21 cellular contexts compared by ENCODE assay signal in the genomic region with DNA sequence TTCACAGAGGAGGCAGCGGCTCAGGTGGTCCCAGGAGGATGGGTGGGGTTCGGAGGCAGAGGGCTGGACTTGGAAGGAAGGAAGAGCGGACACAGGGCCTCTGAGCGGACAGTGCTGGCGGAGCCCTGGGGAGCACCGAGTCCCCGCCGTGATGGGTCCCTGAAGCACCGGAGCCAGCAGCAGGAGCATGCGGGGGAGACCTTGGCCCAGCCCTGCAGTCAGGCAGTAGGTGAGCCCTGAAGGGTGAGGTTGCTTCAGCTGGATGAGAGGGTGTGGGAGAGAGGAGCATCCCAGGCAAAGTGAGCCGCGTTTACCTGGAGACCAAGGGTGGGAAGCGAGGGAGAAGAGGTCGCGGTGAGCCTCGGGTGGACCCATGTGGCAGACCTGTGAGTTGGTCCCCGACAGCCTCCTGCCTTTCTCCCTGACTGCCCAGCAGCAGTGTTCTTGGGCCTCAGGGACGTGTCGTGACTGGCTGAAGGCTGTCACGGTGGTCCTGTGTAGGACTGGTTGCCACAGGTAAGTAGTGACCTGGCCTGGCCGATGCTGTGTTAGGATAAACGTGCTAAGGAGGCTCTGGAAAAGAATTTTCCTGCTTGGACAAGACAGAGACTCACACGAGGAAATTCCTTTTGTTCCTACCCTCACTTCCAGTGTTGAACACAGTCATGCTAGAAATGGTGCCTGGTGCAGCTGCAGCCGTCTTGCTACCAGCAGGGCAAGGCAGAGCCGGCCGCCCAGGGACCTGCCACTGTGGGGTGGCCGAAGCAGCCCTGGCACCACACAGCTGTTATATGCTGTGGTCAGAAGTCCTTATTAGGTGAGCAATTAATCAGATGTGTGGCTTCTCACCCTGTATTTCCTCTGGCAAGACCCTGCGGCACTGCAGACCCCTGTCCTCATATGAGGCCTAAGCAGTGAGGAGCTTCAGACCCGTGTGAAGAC.
DNase-seq lines count a peak whose midpoint lies in the region; ATAC-seq, FAIRE-seq and TF ChIP-seq lines count a peak whose summit lies in the region.
"Had no signal": no experiment of that assay in that cellular context is flagged by ENCODE, and none has a peak within 500 bp of the region (broad histone marks: within the 10 kb centered on the region; RNA-seq: fewer than 3 reads in every experiment).

No MANE protein-coding gene starts in this region.

- H3K14ac ChIP-seq in H9 (ENCODE audit: insufficient read depth, low read length), result no peak overlapping the region; the same call in 1 of the 2 replicates

- peaks cover 2% of the 10 kb centered on the region; the same call in 1 of the 2 replicates for H3K27me3 Mint-ChIP-seq in H9 (ENCODE audit: low read depth)

- H3K27ac Mint-ChIP-seq in H9, result peak overlapping the region in 1 of 3 experiments; percentile 82; a peak in 2 of 7 replicates

- H3K79me1 ChIP-seq in H9 (ENCODE audit: insufficient read depth, low read depth, low read length, poor library complexity, severe bottlenecking), result no peaks in the 10 kb centered on the region

- H2BK120ac ChIP-seq in H9 (ENCODE audit: low read depth, low read length, poor library complexity, severe bottlenecking), result no peak overlapping the region

- no peaks in the 10 kb centered on the region for H3K4me1 Mint-ChIP-seq in H9

- H3K79me2 ChIP-seq in HepG2 (ENCODE audit: insufficient read depth, low read length) (no peaks in the 10 kb centered on the region), K562 (ENCODE audit: control insufficient read depth, insufficient read depth, low read length) (no peaks in the 10 kb centered on the region), osteoblast (ENCODE audit: insufficient read depth, low read length) (no peaks in the 10 kb centered on the region), H9 (ENCODE audit: insufficient read depth, low read length) (no peaks in the 10 kb centered on the region)

- no peaks in the 10 kb centered on the region for H3K9me1 ChIP-seq in K562 (ENCODE audit: control insufficient read depth, insufficient read depth, low read length)

- TF ChIP-seq POLR2A in HepG2 (IDR thresholded peaks at IDR 0.05; ENCODE audit: insufficient read depth in 1 of 2, low read depth in 2 of 2, low read length in 2 of 2), result no peak
- no peak for TF ChIP-seq POLR2A in right lobe of liver (IDR thresholded peaks at IDR 0.05)
- TF ChIP-seq POLR2A in K562 (conservative IDR thresholded peaks at IDR 0.05), result no peak

- intact Hi-C loops in HepG2 (cut with micrococcal nuclease; ENCODE audit: unreplicated experiment) (no loop called here), right lobe of liver (cut with DNase I) (loop anchor here in 1 of 2 donors (10.0 kb wide), 1 partner anchor 59 kb away; no protein-coding TSS in a partner anchor), K562 (cut with micrococcal nuclease) (no loop called here)

- H3K23me2 ChIP-seq in H9 (ENCODE audit: insufficient read length, low read depth, low read length, poor library complexity, severe bottlenecking), result no peaks in the 10 kb centered on the region

- H3K56ac ChIP-seq in H9 (ENCODE audit: insufficient read length, low read depth, low read length), result no peak overlapping the region

- ATAC-seq in HepG2 (no peak; the same call in 2 of the 3 replicates), right lobe of liver (no peak), K562 (no peak), GM21515 (IDR thresholded peaks at IDR 0.05; ENCODE audit: unreplicated experiment) (no peak)
- ATAC-seq: GM12878 had no signal

- FAIRE-seq in HepG2 (lab: Jason Lieb, UNC) (no peak), K562 (lab: Jason Lieb, UNC) (no peak)
- FAIRE-seq: A549, GM12878 had no signal

- H3K4me2 ChIP-seq in HepG2 (ENCODE audit: low read depth, low read length), result no peak overlapping the region
- H3K4me2 ChIP-seq in K562 (ENCODE audit: insufficient read depth, low read length), result no peak overlapping the region
- no peak overlapping the region for H3K4me2 ChIP-seq in osteoblast (ENCODE audit: insufficient read depth, low read length)
- H3K4me2 ChIP-seq in H9 (ENCODE audit: insufficient read depth, insufficient read length, low read length), result no peak overlapping the region
- H3K4me2 ChIP-seq: A549 had no signal

- no peak overlapping the region for H4K8ac ChIP-seq in H9 (replicated peaks; ENCODE audit: insufficient read length, low read depth, low read length)

- no peak overlapping the region for H3K4me3 ChIP-seq in HepG2 (replicated peaks in 1 of 3; ENCODE audit: insufficient read depth in 1 of 3, low read depth in 2 of 3, low read length in 3 of 3)
- no peak overlapping the region for H3K4me3 ChIP-seq in right lobe of liver
- no peak overlapping the region for H3K4me3 ChIP-seq in K562
- no peak overlapping the region for H3K4me3 ChIP-seq in osteoblast (ENCODE audit: insufficient read depth, low read length)
- H3K4me3 ChIP-seq: A549, GM12878, GM23248 had no signal

- POLR2A ChIA-PET in HepG2 (lab: Yijun Ruan, JAX), result no interaction called here
- POLR2A ChIA-PET in K562 (lab: Yijun Ruan, JAX), result interaction anchor here (1.0 kb wide), 1 partner anchor 19 kb away, joined by 3 read pairs; no protein-coding TSS in a partner anchor

- no peak overlapping the region for H2BK20ac ChIP-seq in H9 (ENCODE audit: low read depth, low read length, poor library complexity, severe bottlenecking)

- H3K23ac ChIP-seq in H9 (ENCODE audit: insufficient read length, low read depth, low read length), result no peak overlapping the region

- no peak for TF ChIP-seq RAD21 in HepG2 (CRISPR knock-in tag; IDR thresholded peaks at IDR 0.05)
- TF ChIP-seq RAD21 in K562 (CRISPR knock-in tag; conservative IDR thresholded peaks at IDR 0.05 in 1 of 2, IDR thresholded peaks at IDR 0.05 in 1 of 2), result no peak

- H3K27ac ChIP-seq in HepG2 (ENCODE audit: extremely low read length, insufficient read depth, low read length) (no peak overlapping the region), right lobe of liver (no peak overlapping the region), K562 (ENCODE audit: extremely low read depth, low read depth, low read length) (no peak overlapping the region), osteoblast (ENCODE audit: low read depth, low read length) (no peak overlapping the region), H9 (ENCODE audit: insufficient read length, low read depth, low read length) (no peak overlapping the region)
- H3K27ac ChIP-seq: A549, GM23248 had no signal

- H3K27me3 ChIP-seq in HepG2 (ENCODE audit: control insufficient read depth in 1 of 2, insufficient read depth in 2 of 2, low read length in 2 of 2) (no peaks in the 10 kb centered on the region), right lobe of liver (no peaks in the 10 kb centered on the region), K562 (ENCODE audit: control insufficient read depth in 2 of 2, insufficient read depth in 2 of 2, low read length in 2 of 2) (no peaks in the 10 kb centered on the region), osteoblast (ENCODE audit: insufficient read depth, low read length) (no peaks in the 10 kb centered on the region), H9 (ENCODE audit: insufficient read depth, low read length) (no peaks in the 10 kb centered on the region)
- H3K27me3 ChIP-seq: BE2C had no signal

- CTCF ChIA-PET in HepG2 (lab: Yijun Ruan, JAX; ENCODE audit: low intra/inter-chr PET ratio, low total read pairs) (no interaction called here), K562 (lab: Yijun Ruan, JAX; ENCODE audit: low intra/inter-chr PET ratio) (no interaction called here)

- peaks cover 7% of the 10 kb centered on the region for H3K4me1 ChIP-seq in HepG2 (ENCODE audit: insufficient read depth, low read length)
- no peaks in the 10 kb centered on the region for H3K4me1 ChIP-seq in right lobe of liver
- H3K4me1 ChIP-seq in K562 (replicated peaks in 1 of 2; ENCODE audit: control insufficient read depth in 2 of 2, insufficient read depth in 2 of 2, low read length in 2 of 2), result peaks cover 0 to 5% of the 10 kb centered on the region in 2 experiments; a peak in 2 of 5 replicates
- peaks cover 8% of the 10 kb centered on the region for H3K4me1 ChIP-seq in osteoblast (ENCODE audit: insufficient read depth, low read length)
- H3K4me1 ChIP-seq in H9 (ENCODE audit: insufficient read depth, low read length), result no peaks in the 10 kb centered on the region
- H3K4me1 ChIP-seq: A549, BE2C had no signal

- no peak overlapping the region for H3K4ac ChIP-seq in H9 (ENCODE audit: low read depth, low read length)

- H3K36me3 ChIP-seq in HepG2 (replicated peaks in 1 of 2; ENCODE audit: control insufficient read depth in 1 of 2, insufficient read depth in 2 of 2, low read length in 2 of 2), result peaks cover 0 to 4% of the 10 kb centered on the region in 2 experiments; a peak in 3 of 5 replicates
- H3K36me3 ChIP-seq in right lobe of liver, result no peaks in the 10 kb centered on the region
- H3K36me3 ChIP-seq in K562 (ENCODE audit: control insufficient read depth, insufficient read depth, low read length), result no peaks in the 10 kb centered on the region; the same call in 2 of the 3 replicates
- no peaks in the 10 kb centered on the region for H3K36me3 ChIP-seq in osteoblast (ENCODE audit: insufficient read depth, low read length)
- H3K36me3 ChIP-seq: BE2C had no signal

- H4K5ac ChIP-seq in H9 (ENCODE audit: insufficient read length, low read depth, low read length), result no peak overlapping the region

- in situ Hi-C loops in HepG2 (cut with HindIII; ENCODE audit: extremely low pct_ligation_motif_present, low pct_unique_long_range_greater_than_20kb), result no loop called here
- in situ Hi-C loops in K562 (cut with MboI), result no loop called here

- H3K4me3 Mint-ChIP-seq in H9, result no peak overlapping the region

- H3K9me3 Mint-ChIP-seq in H9, result peaks cover 11 to 16% of the 10 kb centered on the region in 2 experiments

- DNase-seq in HepG2 (ENCODE audit: low spot score) (no peak), right lobe of liver (no peak), K562 (ENCODE audit: extremely low read depth in 1 of 4, low spot score in 3 of 4) (no peak), osteoblast (ENCODE audit: insufficient read length, low spot score, missing footprints) (peak; percentile 61), H9 (no peak)
- DNase-seq in central memory CD4-positive, alpha-beta T cell, result no peak
- DNase-seq: BE2C; DMS 273 treated with DMSO at 0.1 percent for 48 hours; DMS79 treated with DMSO at 0.1 percent for 48 hours; GM23248; HCEC 1CT; NCI-H1694; NCI-H2081; NCI-H2171; NCI-H345; NCI-H524; NCI-H774; NK-92 treated with Interleukin-12 subunit alpha and Interleukin-12 subunit beta, amount 100 ng/mL, for 24 hours had no signal

- no peak overlapping the region for H3T11ph ChIP-seq in H9 (ENCODE audit: low read length)

- H2BK15ac ChIP-seq in H9 (ENCODE audit: low read depth, low read length), result no peak overlapping the region

- H3K9me3 ChIP-seq in HepG2 (ENCODE audit: low read length) (no peaks in the 10 kb centered on the region), right lobe of liver (no peaks in the 10 kb centered on the region), K562 (replicated peaks; ENCODE audit: control insufficient read depth, insufficient read depth, low read depth, low read length) (peaks cover 8% of the 10 kb centered on the region; the same call in 1 of the 2 replicates), osteoblast (ENCODE audit: low read depth, low read length) (no peaks in the 10 kb centered on the region), H9 (ENCODE audit: control insufficient read depth, low read depth, low read length) (no peaks in the 10 kb centered on the region)
- H3K9me3 ChIP-seq: A549, BE2C had no signal

- TF ChIP-seq EP300 in HepG2 (IDR thresholded peaks at IDR 0.05; ENCODE audit: low read depth in 2 of 2, low read length in 2 of 2) (no peak), HepG2 (CRISPR knock-in tag; IDR thresholded peaks at IDR 0.05; ENCODE audit: borderline replicate concordance) (no peak), K562 (IDR thresholded peaks at IDR 0.05; ENCODE audit: low read length) (no peak)

- BruUV-seq in HepG2 (replicated peaks; lab: Mats Ljungman, UMichigan), result no TSS peak
- no TSS peak for BruUV-seq in K562 (replicated peaks; lab: Mats Ljungman, UMichigan)

- H3K36me3 Mint-ChIP-seq in H9 (ENCODE audit: insufficient read depth in 1 of 3, low read depth in 3 of 3), result peaks cover 14 to 17% (median 15%) of the 10 kb centered on the region in 3 experiments

- H2AFZ ChIP-seq in HepG2 (ENCODE audit: low read length) (no peak overlapping the region), K562 (ENCODE audit: low read depth, low read length) (no peak overlapping the region), osteoblast (ENCODE audit: low read length) (no peak overlapping the region), H9 (ENCODE audit: low read length) (no peak overlapping the region)
- H2AFZ ChIP-seq: GM23248 had no signal

- TF ChIP-seq CTCF in HepG2 (CRISPR knock-in tag; IDR thresholded peaks at IDR 0.05) (no peak), right lobe of liver (IDR thresholded peaks at IDR 0.05) (no peak), K562 (IDR thresholded peaks at IDR 0.05 in 2 of 3, conservative IDR thresholded peaks at IDR 0.05 in 1 of 3; ENCODE audit: insufficient read depth in 2 of 3, low read depth in 1 of 3, low read length in 3 of 3) (no peak), osteoblast (IDR thresholded peaks at IDR 0.05; ENCODE audit: extremely low read depth, low read depth, low read length) (no peak), H9 (conservative IDR thresholded peaks at IDR 0.05) (no peak)

- no peak overlapping the region for H2BK12ac ChIP-seq in H9 (ENCODE audit: insufficient read length, low read depth, low read length)

- no peak overlapping the region for H3K18ac ChIP-seq in H9 (ENCODE audit: insufficient read length, low read depth, low read length)

- no peaks in the 10 kb centered on the region for H4K20me1 ChIP-seq in HepG2 (ENCODE audit: insufficient read depth, low read length)
- H4K20me1 ChIP-seq in K562 (replicated peaks; ENCODE audit: control insufficient read depth, insufficient read depth, low read length), result no peaks in the 10 kb centered on the region
- no peaks in the 10 kb centered on the region for H4K20me1 ChIP-seq in osteoblast (ENCODE audit: insufficient read depth, low read length)
- no peaks in the 10 kb centered on the region for H4K20me1 ChIP-seq in H9 (ENCODE audit: control insufficient read depth, insufficient read depth, insufficient read length)

- no peak overlapping the region for H4K91ac ChIP-seq in H9 (ENCODE audit: insufficient read length, low read depth, low read length)

- 95% methylated on average over 28 of the region's 29 CpGs for WGBS in HepG2 (ENCODE audit: low lambda C conversion rate)
- 100% methylated on average over 3 of the region's 29 CpGs for WGBS in right lobe of liver (ENCODE audit: insufficient coverage, low coverage, low lambda C conversion rate, missing lambda C conversion rate)
- 91% methylated on average over 20 of the region's 29 CpGs for WGBS in K562 (ENCODE audit: insufficient coverage, low coverage, missing lambda C conversion rate)
- no CpG with 5 or more reads among the region's 29 CpGs for WGBS in H9 (ENCODE audit: extremely low coverage, insufficient read length, low lambda C conversion rate)

- H2BK5ac ChIP-seq in H9 (ENCODE audit: insufficient read length, low read length), result no peak overlapping the region

- H3K9ac ChIP-seq in HepG2 (ENCODE audit: insufficient read depth, low read depth, low read length), result no peak overlapping the region
- no peak overlapping the region for H3K9ac ChIP-seq in K562 (ENCODE audit: insufficient read depth in 1 of 2, low read depth in 2 of 2, low read length in 2 of 2)
- no peak overlapping the region for H3K9ac ChIP-seq in H9 (ENCODE audit: extremely low read depth, insufficient read length, low read length)
- H3K9ac ChIP-seq: GM23248 had no signal

- H2AK5ac ChIP-seq in H9 (ENCODE audit: insufficient read length, low read length), result no peak overlapping the region
